In genomic region chr9:130484362-130485072, GRCh38 we compare ENCODE assay signal across 31 cellular contexts. TPM values are rescaled to one million over a fixed set of nuclear protein-coding genes. Genes with fewer than 3 reads are reported as not detected.
DNase-seq lines count a peak whose midpoint lies in the region; ATAC-seq and TF ChIP-seq lines count a peak whose summit lies in the region.
"Had no signal": no experiment of that assay in that cellular context is flagged by ENCODE, and none has a peak within 500 bp of the region (broad histone marks: within the 10 kb centered on the region; RNA-seq: fewer than 3 reads in every experiment).

No MANE protein-coding gene starts in this region.

- no peak for TF ChIP-seq POLR2A in tibial nerve (IDR thresholded peaks at IDR 0.05)

- peak overlapping the region; percentile 78 for H2AK5ac ChIP-seq in neuronal stem cell (ENCODE audit: low read depth, low read length)

- peak in 2 of 3 donors; percentile 4 to 27 for DNase-seq in right cardiac atrium
- no peak for DNase-seq in left cardiac atrium
- no peak for DNase-seq in dorsolateral prefrontal cortex
- no peak for DNase-seq in neuronal stem cell (ENCODE audit: low spot score)
- DNase-seq in AML-193 (lab: John Stamatoyannopoulos, UW): no peak
- no peak for DNase-seq in MCF 10A (ENCODE audit: unreplicated experiment)
- DNase-seq in tibial nerve (ENCODE audit: low spot score in 2 of 2): no peak
- DNase-seq: C1 segment of cervical spinal cord; Caco-2; CD4-positive, alpha-beta memory T cell; DMS79; EL; GDM1; H9; Kasumi-1; MV-4-11; NCI-H1105; NCI-H1436 treated with DMSO at 0.1 percent for 48 hours; NCI-H187 treated with DMSO at 0.1 percent for 48 hours; NCI-H2107; NCI-H524; NCI-H748 treated with DMSO at 0.1 percent for 48 hours; NK-92 treated with Interleukin-12 subunit alpha and Interleukin-12 subunit beta, amount 100 ng/mL, for 24 hours; PC-3; SJCRH30 had no signal

- no peaks in the 10 kb centered on the region for H3K4me1 ChIP-seq in right cardiac atrium (ENCODE audit: control insufficient read depth, insufficient read depth, low read length)
- peaks cover 0 to 11% of the 10 kb centered on the region in 2 donors for H3K4me1 ChIP-seq in neuronal stem cell (ENCODE audit: control insufficient read depth in 2 of 2, insufficient read depth in 1 of 2, low read depth in 1 of 2, low read length in 2 of 2)
- no peaks in the 10 kb centered on the region for H3K4me1 ChIP-seq in tibial nerve
- H3K4me1 ChIP-seq: A549, Caco-2 had no signal

- no peak overlapping the region for H3K27ac Mint-ChIP-seq in MCF 10A (ENCODE audit: low read depth, unreplicated experiment)
- H3K27ac Mint-ChIP-seq: CD4-positive, alpha-beta memory T cell; GM23338; H9 had no signal

- intact Hi-C loops in right cardiac atrium (cut with DNase I): no loop called here
- intact Hi-C loops in left cardiac atrium (cut with DNase I): no loop called here
- intact Hi-C loops in dorsolateral prefrontal cortex (cut with DNase I): no loop called here
- intact Hi-C loops in MCF 10A (cut with micrococcal nuclease): loop anchor here (10.0 kb wide), 1 partner anchor 90 kb away; the partner anchor contains the start of gene FUBP3

- H3K79me1 ChIP-seq in neuronal stem cell (ENCODE audit: low read depth, low read length): no peaks in the 10 kb centered on the region

- no peaks in the 10 kb centered on the region for H3K4me1 Mint-ChIP-seq in MCF 10A (ENCODE audit: insufficient read depth, unreplicated experiment)
- H3K4me1 Mint-ChIP-seq: CD4-positive, alpha-beta memory T cell had no signal

- H2BK120ac ChIP-seq in neuronal stem cell (ENCODE audit: low read depth, low read length): no peak overlapping the region

- BruUV-seq in MCF 10A (replicated peaks; lab: Mats Ljungman, UMichigan): no TSS peak

- no peaks in the 10 kb centered on the region for H3K27me3 Mint-ChIP-seq in MCF 10A (ENCODE audit: insufficient read depth, unreplicated experiment)

- no peaks in the 10 kb centered on the region for H3K9me3 ChIP-seq in right cardiac atrium (ENCODE audit: control insufficient read depth, low read length)
- no peaks in the 10 kb centered on the region for H3K9me3 ChIP-seq in neuronal stem cell (replicated peaks in 1 of 2; ENCODE audit: control insufficient read depth in 2 of 2, insufficient read depth in 1 of 2, low read depth in 1 of 2, low read length in 2 of 2)
- H3K9me3 ChIP-seq in tibial nerve: no peaks in the 10 kb centered on the region
- H3K9me3 ChIP-seq: A549, Caco-2, SJCRH30 had no signal

- ATAC-seq in right cardiac atrium (peak in 1 of 2 donors; percentile 17), left cardiac atrium (no peak)
- ATAC-seq: A549, GM12878, GM23338, K562, PC-3, Right ventricle myocardium inferior, SK-N-SH treated with all-trans-retinoic acid at 6 μM for 48 hours had no signal

- H2BK15ac ChIP-seq in neuronal stem cell (ENCODE audit: low read length): peak overlapping the region; percentile 26

- no peak overlapping the region for H3K14ac ChIP-seq in neuronal stem cell (ENCODE audit: low read length)

- H2AFZ ChIP-seq in neuronal stem cell (ENCODE audit: low read length): no peak overlapping the region
- H2AFZ ChIP-seq: GM23338 had no signal

- no peak overlapping the region for H3K9ac ChIP-seq in neuronal stem cell (ENCODE audit: low read depth, low read length, poor library complexity)

- no peak overlapping the region for H3K4ac ChIP-seq in neuronal stem cell (ENCODE audit: low read length)

- H3K36me3 ChIP-seq in neuronal stem cell (replicated peaks in 1 of 2; ENCODE audit: control insufficient read depth in 2 of 2, insufficient read depth in 2 of 2, low read length in 2 of 2) (no peaks in the 10 kb centered on the region), tibial nerve (peaks cover 0 to 14% (median 0%) of the 10 kb centered on the region in 3 donors)

- POLR2A ChIA-PET in MCF 10A (lab: Yijun Ruan, JAX): interaction anchor here (0.7 kb wide), 1 partner anchor 170 kb away, joined by 4 read pairs; no protein-coding TSS in a partner anchor

- no peak overlapping the region for H3K4me3 Mint-ChIP-seq in MCF 10A (ENCODE audit: unreplicated experiment)
- H3K4me3 Mint-ChIP-seq: CD4-positive, alpha-beta memory T cell; GM23338; H9 had no signal

- no peak overlapping the region for H4K91ac ChIP-seq in neuronal stem cell (ENCODE audit: low read depth, low read length, poor library complexity)

- no peak overlapping the region for H3K18ac ChIP-seq in neuronal stem cell (ENCODE audit: low read length)

- no peak overlapping the region for H3K4me2 ChIP-seq in neuronal stem cell (ENCODE audit: insufficient read depth, low read length, poor library complexity, severe bottlenecking)
- H3K4me2 ChIP-seq: A549, GM23338 had no signal

- no peaks in the 10 kb centered on the region for H3K9me3 Mint-ChIP-seq in MCF 10A (ENCODE audit: unreplicated experiment)
- H3K9me3 Mint-ChIP-seq: CD4-positive, alpha-beta memory T cell; GM23338; H9 had no signal

- H3K4me3 ChIP-seq in right cardiac atrium (ENCODE audit: low read length) (no peak overlapping the region), dorsolateral prefrontal cortex (peak overlapping the region in 22 of 59 donors; percentile 4 to 36 (median 14)), neuronal stem cell (ENCODE audit: low read length in 2 of 2) (no peak overlapping the region), tibial nerve (no peak overlapping the region)
- H3K4me3 ChIP-seq: A549, GM12878, GM23338, K562, SJCRH30 had no signal

- H3K27me3 ChIP-seq in right cardiac atrium (ENCODE audit: control insufficient read depth, insufficient read depth) (no peaks in the 10 kb centered on the region), dorsolateral prefrontal cortex (no peaks in the 10 kb centered on the region), neuronal stem cell (ENCODE audit: control insufficient read depth in 3 of 3, insufficient read depth in 3 of 3, low read depth in 1 of 3, low read length in 3 of 3) (peaks cover 0 to 88% (median 3%) of the 10 kb centered on the region in 3 experiments), tibial nerve (peaks cover 0 to 12% of the 10 kb centered on the region in 2 donors)
- H3K27me3 ChIP-seq: SJCRH30 had no signal

- 75% methylated on average over 21 of the region's 21 CpGs for WGBS in right cardiac atrium
- no CpG with 5 or more reads among the region's 21 CpGs for WGBS in neuronal stem cell (ENCODE audit: extremely low coverage in 2 of 2, insufficient read length in 2 of 2, insufficient replicate concordance in 1 of 2), 2 donors
- 78 to 80% methylated on average over 21 of the region's 21 CpGs for WGBS in tibial nerve, 2 donors

- no peak for TF ChIP-seq EP300 in tibial nerve (IDR thresholded peaks at IDR 0.05)

- H3K36me3 Mint-ChIP-seq in MCF 10A (ENCODE audit: insufficient read depth, unreplicated experiment): peaks cover 81% of the 10 kb centered on the region
- H3K36me3 Mint-ChIP-seq: CD4-positive, alpha-beta memory T cell had no signal

- no peak overlapping the region for H2BK5ac ChIP-seq in neuronal stem cell (ENCODE audit: low read length)

- TF ChIP-seq CTCF in dorsolateral prefrontal cortex (IDR thresholded peaks at IDR 0.05 in 54 of 56, conservative IDR thresholded peaks at IDR 0.05 in 2 of 56; ENCODE audit: low read depth in 1 of 56, partially characterized antibody in 56 of 56) (no peak), MCF 10A (IDR thresholded peaks at IDR 0.05; ENCODE audit: unreplicated experiment) (no peak), tibial nerve (IDR thresholded peaks at IDR 0.05) (no peak)

- no peak overlapping the region for H2BK12ac ChIP-seq in neuronal stem cell (ENCODE audit: low read length)

- CTCF ChIA-PET in MCF 10A (lab: Yijun Ruan, JAX): interaction anchor here (0.6 to 0.7 kb wide), 2 partner anchors 540 to 865 kb away, joined by 3 to 5 read pairs; no protein-coding TSS in a partner anchor

- H3K27ac ChIP-seq in right cardiac atrium (ENCODE audit: low read length): no peak overlapping the region
- peak overlapping the region in 47 of 59 donors; percentile 14 to 85 (median 67) for H3K27ac ChIP-seq in dorsolateral prefrontal cortex
- no peak overlapping the region for H3K27ac ChIP-seq in neuronal stem cell (replicated peaks; ENCODE audit: low read length)
- no peak overlapping the region for H3K27ac ChIP-seq in tibial nerve
- H3K27ac ChIP-seq: A549, SJCRH30 had no signal

- H4K8ac ChIP-seq in neuronal stem cell (ENCODE audit: low read depth, low read length): no peak overlapping the region

- no peak overlapping the region for H3K23ac ChIP-seq in neuronal stem cell (ENCODE audit: low read depth, low read length, poor library complexity)

RNA-seq across cellular contexts. Expression of gene ASS1, which starts 39.8 kb away (rescaled TPM):
- total RNA-seq in right cardiac atrium (10 to 100 TPM; 37.6 to 88.3 (median 52.9) TPM), left cardiac atrium (10 to 100 TPM; 88.1 to 95.0 TPM), dorsolateral prefrontal cortex (10 to 100 TPM; 18.2 to 91.9 (median 42.6) TPM), MCF 10A (2022) (204 and 299 TPM in 2 replicates), tibial nerve (100 to 1,000 TPM; 170 to 375 (median 297) TPM)
- 77.8 TPM for polyA plus RNA-seq in right cardiac atrium
- 19.7 TPM for polyA plus RNA-seq in neuronal stem cell (2013, experiment 1 of 2)
- 19.8 TPM for polyA plus RNA-seq in neuronal stem cell (2013, experiment 2 of 2)
- total RNA-seq: CD4-positive, alpha-beta memory T cell had no signal
- polyA plus RNA-seq: CD4-positive, alpha-beta memory T cell had no signal

Comparison
In these comparisons a context has a peak if more than half of its experiments do, and no peak if none do; other contexts are left out.
1. DNase-seq: peak in right cardiac atrium (2 of 3); none in left cardiac atrium (single experiment), dorsolateral prefrontal cortex (0 of 10), neuronal stem cell (single experiment), AML-193 (0 of 2), MCF 10A (single experiment) and tibial nerve (0 of 2).
2. H3K27ac ChIP-seq: peak in dorsolateral prefrontal cortex (47 of 59); none in right cardiac atrium (single experiment), neuronal stem cell (single experiment) and tibial nerve (0 of 4).